In the genomic region with DNA sequence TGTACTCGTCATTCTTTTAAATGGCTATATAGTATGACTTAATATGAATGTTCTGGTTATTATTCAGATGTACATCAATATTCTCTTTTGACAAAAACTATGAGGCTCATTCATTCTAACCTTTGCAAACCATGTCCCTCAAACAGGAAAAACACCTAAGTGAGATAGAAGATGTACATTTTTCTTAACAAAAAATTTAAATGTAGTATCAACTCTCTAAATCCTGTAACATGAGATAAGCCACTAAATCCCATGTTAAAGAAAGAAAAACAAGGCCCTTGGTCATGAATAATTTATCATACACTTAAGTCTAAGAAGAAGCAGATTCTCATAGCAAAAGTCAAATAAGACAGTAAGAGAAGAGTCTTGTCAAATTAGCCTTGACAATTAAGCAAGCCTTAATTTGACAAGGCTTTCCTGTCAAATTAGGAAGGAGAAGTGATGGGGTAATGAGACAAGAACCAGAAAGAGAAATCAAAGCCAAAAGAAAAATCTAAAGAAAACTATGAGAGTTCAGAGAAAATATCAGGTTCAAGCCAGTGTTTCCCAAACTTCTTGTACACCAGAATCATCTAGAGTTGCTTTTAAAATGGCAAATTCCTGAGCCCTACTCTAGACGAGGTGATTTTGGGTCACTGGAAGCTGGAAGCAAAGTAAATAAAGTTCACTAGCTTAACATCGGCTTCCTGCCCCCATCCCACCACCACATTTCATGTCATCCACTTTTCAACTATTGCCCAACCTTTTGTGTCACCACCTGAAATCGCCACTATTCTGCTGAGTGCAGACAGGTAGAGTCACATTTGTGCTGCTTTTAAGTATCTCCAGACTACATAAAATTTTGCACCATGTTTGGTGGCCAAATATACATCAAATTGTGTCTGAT, we compare ENCODE assay signal across 22 cellular contexts.
DNase-seq lines count a peak whose midpoint lies in the region; ATAC-seq and TF ChIP-seq lines count a peak whose summit lies in the region.
"Had no signal": no experiment of that assay in that cellular context is flagged by ENCODE, and none has a peak within 500 bp of the region (broad histone marks: within the 10 kb centered on the region; RNA-seq: fewer than 3 reads in every experiment).

No MANE protein-coding gene starts in this region.

- peak overlapping the region in 1 of 2 experiments; percentile 28 for H2BK12ac ChIP-seq in mesenchymal stem cell (ENCODE audit: low read length in 2 of 2)

- BruUV-seq in A673 (replicated peaks; lab: Mats Ljungman, UMichigan) = no TSS peak

- H2BK120ac ChIP-seq in mesenchymal stem cell (ENCODE audit: low read depth, low read length) = no peak overlapping the region

- H3K9me3 ChIP-seq in A673 (ENCODE audit: low read depth, low read length, poor library complexity, severe bottlenecking) = no peaks in the 10 kb centered on the region
- no peaks in the 10 kb centered on the region for H3K9me3 ChIP-seq in HEK293 (ENCODE audit: control insufficient read depth, insufficient read depth, low read depth, low read length)
- H3K9me3 ChIP-seq in SJSA1 (replicated peaks) = no peaks in the 10 kb centered on the region
- H3K9me3 ChIP-seq in mesenchymal stem cell (ENCODE audit: control insufficient read depth, low read length) = no peaks in the 10 kb centered on the region

- H4K8ac ChIP-seq in mesenchymal stem cell (ENCODE audit: low read length) = no peak overlapping the region

- H3K4me3 ChIP-seq in A673 (ENCODE audit: low read depth, low read length, poor library complexity, severe bottlenecking) (no peak overlapping the region), HEK293 (ENCODE audit: low read depth, low read length) (no peak overlapping the region), SJSA1 (peak overlapping the region; percentile 5; the same call in 1 of the 2 replicates), mesenchymal stem cell (ENCODE audit: insufficient read depth in 1 of 2, low read depth in 1 of 2, low read length in 2 of 2) (no peak overlapping the region)
- H3K4me3 ChIP-seq: lung had no signal

- H3K4me1 ChIP-seq in A673 (ENCODE audit: insufficient read depth, low read length, poor library complexity, severe bottlenecking) (peaks cover 29% of the 10 kb centered on the region), HEK293 (ENCODE audit: control insufficient read depth, insufficient read depth, low read length) (peaks cover 22% of the 10 kb centered on the region), SJSA1 (replicated peaks) (peaks cover 55% of the 10 kb centered on the region), mesenchymal stem cell (ENCODE audit: control insufficient read depth, insufficient read depth, low read depth, low read length) (peaks cover 15% of the 10 kb centered on the region)

- TF ChIP-seq CTCF in A673 (conservative IDR thresholded peaks at IDR 0.05; ENCODE audit: low read depth, low read length) (no peak), HEK293 (tag by site-specific recombination; IDR thresholded peaks at IDR 0.05) (no peak)

- no peaks in the 10 kb centered on the region for H3K36me3 ChIP-seq in A673 (ENCODE audit: insufficient read depth, low read length, poor library complexity, severe bottlenecking)
- H3K36me3 ChIP-seq in HEK293 (ENCODE audit: control insufficient read depth in 2 of 2, insufficient read depth in 1 of 2, low read length in 2 of 2) = no peaks in the 10 kb centered on the region
- H3K36me3 ChIP-seq in SJSA1 = peaks cover 26% of the 10 kb centered on the region
- peaks cover 0 to 5% of the 10 kb centered on the region in 2 experiments for H3K36me3 ChIP-seq in mesenchymal stem cell (ENCODE audit: control insufficient read depth in 1 of 2, insufficient read depth in 2 of 2, low read depth in 1 of 2, low read length in 2 of 2)

- POLR2A ChIA-PET in A673 (lab: Charles Lee; ENCODE audit: low non-redundant PET) (no interaction called here), HEK293 (lab: Yijun Ruan, JAX) (interaction anchor here (0.9 to 1.9 kb wide), 2 partner anchors 36 kb away, joined by 3 to 8 read pairs; no protein-coding TSS in a partner anchor)

- no peak overlapping the region for H3K4ac ChIP-seq in mesenchymal stem cell (ENCODE audit: low read depth in 1 of 2, low read length in 2 of 2)

- 47% methylated on average over 3 of the region's 4 CpGs for WGBS in mesenchymal stem cell

- H2BK15ac ChIP-seq in mesenchymal stem cell (ENCODE audit: low read depth, poor library complexity, severe bottlenecking) = no peak overlapping the region

- H4K91ac ChIP-seq in mesenchymal stem cell (ENCODE audit: low read length) = peak overlapping the region; percentile 68

- peak overlapping the region; percentile 0 for H2BK5ac ChIP-seq in mesenchymal stem cell (ENCODE audit: low read depth, low read length, poor library complexity, severe bottlenecking)

- no peaks in the 10 kb centered on the region for H3K9me3 Mint-ChIP-seq in activated naive CD4-positive, alpha-beta T cell treated with anti-CD3 and anti-CD28 coated beads, Interleukin-2, amount 50 U/mL, for 72 hours
- H3K9me3 Mint-ChIP-seq: activated B cell treated with CpG ODN at 0.5 μM for 24 hours; activated naive CD8-positive, alpha-beta T cell treated with anti-CD3 and anti-CD28 coated beads, Interleukin-2, amount 10 ng/mL, durations not matched to agents 7 days and 5 days; activated T-cell treated with anti-CD3 and anti-CD28 coated beads, Interleukin-2, amount 50 U/mL, for 72 hours; CD8-positive, alpha-beta T cell; neural crest cell had no signal

- peak overlapping the region in 1 of 2 experiments; percentile 19 for H3K18ac ChIP-seq in mesenchymal stem cell (ENCODE audit: low read depth in 1 of 2, low read length in 2 of 2)

- H3K27ac Mint-ChIP-seq in activated naive CD4-positive, alpha-beta T cell treated with anti-CD3 and anti-CD28 coated beads, Interleukin-2, amount 50 U/mL, for 72 hours = no peak overlapping the region
- H3K27ac Mint-ChIP-seq: activated B cell treated with CpG ODN at 0.5 μM for 24 hours; activated CD8-positive, alpha-beta T cell treated with anti-CD3 and anti-CD28 coated beads, Interleukin-2, amount 10 ng/mL, durations not matched to agents 7 days and 5 days; activated naive CD8-positive, alpha-beta T cell treated with anti-CD3 and anti-CD28 coated beads, Interleukin-2, amount 10 ng/mL, durations not matched to agents 7 days and 5 days; activated T-cell treated with anti-CD3 and anti-CD28 coated beads, Interleukin-2, amount 50 U/mL, for 72 hours; CD8-positive, alpha-beta T cell had no signal

- H3K9ac ChIP-seq in mesenchymal stem cell (ENCODE audit: low read length) = no peak overlapping the region

- H3K36me3 Mint-ChIP-seq in activated naive CD4-positive, alpha-beta T cell treated with anti-CD3 and anti-CD28 coated beads, Interleukin-2, amount 50 U/mL, for 72 hours = no peaks in the 10 kb centered on the region
- H3K36me3 Mint-ChIP-seq: activated naive CD8-positive, alpha-beta T cell treated with anti-CD3 and anti-CD28 coated beads, Interleukin-2, amount 10 ng/mL, durations not matched to agents 7 days and 5 days; CD8-positive, alpha-beta T cell had no signal

- intact Hi-C loops in A673 (cut with micrococcal nuclease; ENCODE audit: unreplicated experiment) = no loop called here

- peaks cover 10% of the 10 kb centered on the region for H3K79me1 ChIP-seq in mesenchymal stem cell (replicated peaks; ENCODE audit: low read length, poor library complexity, severe bottlenecking)

- ATAC-seq in activated naive CD4-positive, alpha-beta T cell treated with anti-CD3 and anti-CD28 coated beads, Interleukin-2, amount 50 U/mL, for 72 hours = no peak
- ATAC-seq: activated CD8-positive, alpha-beta T cell treated with anti-CD3 and anti-CD28 coated beads, Interleukin-2, amount 10 ng/mL, durations not matched to agents 7 days and 5 days; activated T-cell treated with anti-CD3 and anti-CD28 coated beads, Interleukin-2, amount 50 U/mL, for 72 hours; CD8-positive, alpha-beta T cell; right cardiac atrium; Right ventricle myocardium inferior had no signal

- peak overlapping the region; percentile 3 for H2AK5ac ChIP-seq in mesenchymal stem cell (ENCODE audit: low read length, severe bottlenecking)

- no peak overlapping the region for H3K14ac ChIP-seq in mesenchymal stem cell (ENCODE audit: low read length in 2 of 2)

- no peak overlapping the region for H3K23ac ChIP-seq in mesenchymal stem cell (ENCODE audit: low read length in 2 of 2)

- no peak overlapping the region for H3K4me2 ChIP-seq in mesenchymal stem cell (ENCODE audit: low read length, poor library complexity, severe bottlenecking)

- H3K27me3 ChIP-seq in A673 (replicated peaks; ENCODE audit: insufficient read depth, low read depth, low read length, poor library complexity) (no peaks in the 10 kb centered on the region), SJSA1 (replicated peaks) (no peaks in the 10 kb centered on the region), mesenchymal stem cell (ENCODE audit: control insufficient read depth in 1 of 2, insufficient read depth in 1 of 2, low read length in 2 of 2) (no peaks in the 10 kb centered on the region)

- DNase-seq in A673 (ENCODE audit: low spot score) (peak; percentile 44), SJSA1 (ENCODE audit: low read depth in 1 of 2, low spot score in 2 of 2) (no peak), mesenchymal stem cell (peak; percentile 18), NCI-H187 (lab: John Stamatoyannopoulos, UW) (no peak), NCI-H524 (lab: John Stamatoyannopoulos, UW) (no peak), NCI-H2171 treated with DMSO at 0.1 percent for 48 hours (lab: John Stamatoyannopoulos, UW) (no peak)
- DNase-seq in activated naive CD4-positive, alpha-beta T cell treated with anti-CD3 and anti-CD28 coated beads, Interleukin-2, amount 50 U/mL, for 72 hours (ENCODE audit: low spot score in 2 of 2) = no peak
- DNase-seq: activated B cell treated with CpG ODN at 0.5 μM for 24 hours; activated CD8-positive, alpha-beta T cell treated with anti-CD3 and anti-CD28 coated beads, Interleukin-2, amount 10 ng/mL, durations not matched to agents 7 days and 5 days; activated naive CD8-positive, alpha-beta T cell treated with anti-CD3 and anti-CD28 coated beads, Interleukin-2, amount 10 ng/mL, durations not matched to agents 7 days and 5 days; activated T-cell treated with anti-CD3 and anti-CD28 coated beads, Interleukin-2, amount 50 U/mL, for 72 hours; CD8-positive, alpha-beta T cell; effector CD4-positive, alpha-beta T cell; glutamatergic neuron; Karpas-422; NCI-H1105; right cardiac atrium; stimulated activated CD4-positive, alpha-beta T cell treated with anti-CD3 and anti-CD28 coated beads, Interleukin-1b, Interleukin-23, amount 100 ng/mL, for 48 hours had no signal

- H2AFZ ChIP-seq in mesenchymal stem cell (ENCODE audit: low read depth, low read length) = no peak overlapping the region

- CTCF ChIA-PET in A673 (lab: Charles Lee) (no interaction called here), HEK293 (lab: Yijun Ruan, JAX) (interaction anchor here (0.6 to 1.5 kb wide), 10 partner anchors 13 to 199 kb away, joined by 3 to 10 read pairs (median 3); no protein-coding TSS in a partner anchor)

- H3K27ac ChIP-seq in A673 (ENCODE audit: low read depth, low read length, poor library complexity, severe bottlenecking) (peak overlapping the region; percentile 8), HEK293 (ENCODE audit: extremely low read depth, low read depth, low read length) (peak overlapping the region; percentile 60), SJSA1 (peak overlapping the region; percentile 98), mesenchymal stem cell (ENCODE audit: low read length, poor library complexity, severe bottlenecking) (peak overlapping the region; percentile 75)

TF ChIP-seq in HEK293, 187 proteins besides CTCF, POLR2A, EP300 and RAD21 (continues in another document):
- TF ChIP-seq ZNF341 (tag by site-specific recombination; IDR thresholded peaks at IDR 0.05; ENCODE audit: low read depth) = no peak

Comparison
In these comparisons a context has a peak if more than half of its experiments do, and no peak if none do; other contexts are left out.
1. DNase-seq: peak in A673 (single experiment) and mesenchymal stem cell (single experiment); none in SJSA1 (0 of 2), NCI-H187 (0 of 2), NCI-H524 (0 of 2), NCI-H2171 treated with DMSO at 0.1 percent for 48 hours (single experiment) and activated naive CD4-positive, alpha-beta T cell treated with anti-CD3 and anti-CD28 coated beads, Interleukin-2, amount 50 U/mL, for 72 hours (0 of 2).
2. H3K27ac ChIP-seq: peak in every context shown above with its lines; median percentile 98 in SJSA1; 75 in mesenchymal stem cell; 60 in HEK293; 8 in A673.